In genomic region chr7:121398246-121398645, GRCh38 we compare ENCODE assay signal across 12 cellular contexts. TPM values are rescaled to one million over a fixed set of nuclear protein-coding genes. Genes with fewer than 3 reads are reported as not detected.
DNase-seq lines count a peak whose midpoint lies in the region; ATAC-seq, FAIRE-seq and TF ChIP-seq lines count a peak whose summit lies in the region.
"Had no signal": no experiment of that assay in that cellular context is flagged by ENCODE, and none has a peak within 500 bp of the region (broad histone marks: within the 10 kb centered on the region; RNA-seq: fewer than 3 reads in every experiment).

No MANE protein-coding gene starts in this region.

- peaks cover 12% of the 10 kb centered on the region for H3K36me3 Mint-ChIP-seq in nephron progenitor cell (ENCODE audit: low read depth)

- ATAC-seq in HG03039 (IDR thresholded peaks at IDR 0.05; ENCODE audit: unreplicated experiment) (no peak), HG02610 (IDR thresholded peaks at IDR 0.05; ENCODE audit: unreplicated experiment) (no peak)

- H3K27ac Mint-ChIP-seq in nephron progenitor cell = no peak overlapping the region
- H3K27ac Mint-ChIP-seq: activated B cell treated with CpG ODN at 0.5 μM for 24 hours had no signal

- no peak overlapping the region for H3K4me3 Mint-ChIP-seq in nephron progenitor cell
- H3K4me3 Mint-ChIP-seq: activated B cell treated with CpG ODN at 0.5 μM for 24 hours had no signal

- DNase-seq in D721Med (ENCODE audit: insufficient read length, low spot score) = no peak
- DNase-seq in LNCaP clone FGC (ENCODE audit: low read depth) = no peak
- no peak for DNase-seq in astrocyte of the spinal cord (ENCODE audit: low read depth, low spot score)
- DNase-seq in mucosa of gallbladder (ENCODE audit: low spot score) = peak; percentile 21
- no peak for DNase-seq in NCI-H187 (lab: John Stamatoyannopoulos, UW)
- no peak for DNase-seq in nephron progenitor cell
- DNase-seq: activated B cell treated with CpG ODN at 0.5 μM for 24 hours, GF-D8, NCI-H2171 treated with DMSO at 0.1 percent for 48 hours had no signal

- H3K27me3 Mint-ChIP-seq in nephron progenitor cell (ENCODE audit: low read depth, poor library complexity) = no peaks in the 10 kb centered on the region
- H3K27me3 Mint-ChIP-seq: activated B cell treated with CpG ODN at 0.5 μM for 24 hours had no signal

- no peak for FAIRE-seq in D721Med (lab: Jason Lieb, UNC)

- in situ Hi-C loops in astrocyte of the spinal cord (cut with HindIII; ENCODE audit: low sequenced_read_pairs) = no loop called here

- no peaks in the 10 kb centered on the region for H3K9me3 Mint-ChIP-seq in nephron progenitor cell
- H3K9me3 Mint-ChIP-seq: activated B cell treated with CpG ODN at 0.5 μM for 24 hours had no signal

- H3K4me3 ChIP-seq in LNCaP clone FGC (ENCODE audit: low read depth, low read length) (no peak overlapping the region), astrocyte of the spinal cord (ENCODE audit: low read depth, low read length) (no peak overlapping the region)
- H3K4me3 ChIP-seq: vagina had no signal

- TF ChIP-seq CTCF in D721Med (IDR thresholded peaks at IDR 0.05; ENCODE audit: insufficient read depth, missing control alignments) = peak; percentile 18
- 0 out of 2 replicates have a peak, but pooled peaks have one; percentile 10 for TF ChIP-seq CTCF in LNCaP clone FGC (IDR thresholded peaks at IDR 0.05; ENCODE audit: control insufficient read depth, extremely low read depth, insufficient read depth)
- TF ChIP-seq CTCF in astrocyte of the spinal cord (IDR thresholded peaks at IDR 0.05; ENCODE audit: low read depth, low read length) = peak; percentile 4
- TF ChIP-seq CTCF in nephron progenitor cell (IDR thresholded peaks at IDR 0.05) = no peak

- peaks cover 9% of the 10 kb centered on the region for H3K4me1 Mint-ChIP-seq in nephron progenitor cell

RNA-seq across cellular contexts. Expression of gene FAM3C, which starts 2.1 kb away (rescaled TPM):
- total RNA-seq in mucosa of gallbladder = 64.8 TPM
